In the genomic region with DNA sequence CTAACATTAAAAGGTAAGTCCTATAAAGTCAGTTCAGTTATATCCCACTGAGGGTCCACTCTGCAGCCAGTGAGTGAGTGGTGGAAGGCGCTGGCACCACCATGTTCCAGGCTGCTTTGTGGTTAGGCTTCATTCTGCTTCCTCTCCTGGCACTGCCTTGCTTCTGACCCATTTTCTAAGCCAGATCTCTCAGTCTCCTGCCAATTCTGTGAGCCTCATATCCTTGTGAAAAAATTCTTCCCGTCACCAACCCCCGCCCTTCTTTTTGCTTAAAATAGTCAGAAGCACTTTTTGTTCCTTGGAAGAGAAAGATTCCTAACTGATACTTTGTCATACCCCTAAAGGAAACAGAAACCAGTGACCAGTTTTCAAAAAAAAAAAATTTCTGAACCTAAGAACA, we compare ENCODE assay signal across 13 cellular contexts.
DNase-seq lines count a peak whose midpoint lies in the region; ATAC-seq, FAIRE-seq and TF ChIP-seq lines count a peak whose summit lies in the region.
"Had no signal": no experiment of that assay in that cellular context is flagged by ENCODE, and none has a peak within 500 bp of the region (broad histone marks: within the 10 kb centered on the region; RNA-seq: fewer than 3 reads in every experiment).

No MANE protein-coding gene starts in this region.

- H3K36me3 Mint-ChIP-seq in astrocyte (ENCODE audit: low read depth, unreplicated experiment) (no peaks in the 10 kb centered on the region), mesothelial cell of epicardium (no peaks in the 10 kb centered on the region)
- H3K36me3 Mint-ChIP-seq: activated naive CD4-positive, alpha-beta T cell treated with anti-CD3 and anti-CD28 coated beads, Interleukin-2, amount 50 U/mL, for 24 hours had no signal

- H3K4me3 Mint-ChIP-seq in astrocyte (ENCODE audit: unreplicated experiment) (no peak overlapping the region), mesothelial cell of epicardium (no peak overlapping the region)
- H3K4me3 Mint-ChIP-seq: activated naive CD4-positive, alpha-beta T cell treated with anti-CD3 and anti-CD28 coated beads, Interleukin-2, amount 50 U/mL, for 24 hours had no signal

- H3K9me3 ChIP-seq in astrocyte (ENCODE audit: insufficient read depth, low read depth, low read length) (no peaks in the 10 kb centered on the region), tibial artery (no peaks in the 10 kb centered on the region)
- H3K9me3 ChIP-seq: tibial nerve had no signal

- H3K79me2 ChIP-seq in astrocyte (ENCODE audit: insufficient read depth, low read length), result no peaks in the 10 kb centered on the region

- intact Hi-C loops in tibial artery (cut with DNase I; ENCODE audit: low total_unique reads), result loop anchor here (10.0 kb wide), 1 partner anchor 140 kb away; the partner anchor contains the start of gene NCK2

- H3K27ac ChIP-seq in astrocyte (ENCODE audit: low read depth, low read length) (no peak overlapping the region), tibial artery (peak overlapping the region; percentile 69 to 76)

- DNase-seq in astrocyte (ENCODE audit: low read depth), result no peak
- peak; percentile 67 for DNase-seq in fibroblast of pulmonary artery (ENCODE audit: low read depth)
- peak; percentile 42 for DNase-seq in mucosa of gallbladder (ENCODE audit: low spot score)
- peak; percentile 60 to 85 for DNase-seq in tibial artery
- DNase-seq in activated CD4-positive, CD25-positive, alpha-beta regulatory T cell treated with anti-CD3 and anti-CD28 coated beads, Interleukin-2, amount 50 U/mL, for 72 hours, result no peak
- DNase-seq in mesothelial cell of epicardium (ENCODE audit: low spot score in 2 of 2, unreplicated experiment in 2 of 2), result no peak
- DNase-seq in glomerular visceral epithelial cell (ENCODE audit: extremely low spot score), result no peak
- DNase-seq: effector memory CD4-positive, alpha-beta T cell; IMR-90; SHP77 treated with DMSO at 0.1 percent for 48 hours had no signal

- H3K4me1 ChIP-seq in astrocyte (ENCODE audit: insufficient read depth, low read length) (no peaks in the 10 kb centered on the region), tibial artery (peaks cover 0 to 32% (median 14%) of the 10 kb centered on the region in 4 donors)

- H3K27ac Mint-ChIP-seq in astrocyte (ENCODE audit: unreplicated experiment) (peak overlapping the region; percentile 2), mesothelial cell of epicardium (no peak overlapping the region)
- H3K27ac Mint-ChIP-seq: activated naive CD4-positive, alpha-beta T cell treated with anti-CD3 and anti-CD28 coated beads, Interleukin-2, amount 50 U/mL, for 24 hours had no signal

- no peak overlapping the region for H3K4me2 ChIP-seq in astrocyte (ENCODE audit: low read length)

- no peak for ATAC-seq in GM21576 (IDR thresholded peaks at IDR 0.05; ENCODE audit: unreplicated experiment)

- no peak overlapping the region for H3K4me3 ChIP-seq in astrocyte (ENCODE audit: insufficient read depth, low read depth, low read length)
- H3K4me3 ChIP-seq in fibroblast of pulmonary artery (replicated peaks; ENCODE audit: low read depth, low read length), result no peak overlapping the region
- H3K4me3 ChIP-seq in tibial artery, result peak overlapping the region in 1 of 2 donors; percentile 17
- H3K4me3 ChIP-seq: tibial nerve had no signal

- H3K27me3 ChIP-seq in astrocyte (ENCODE audit: insufficient read depth, low read length) (peaks cover 2% of the 10 kb centered on the region), tibial artery (no peaks in the 10 kb centered on the region)
- H3K27me3 ChIP-seq: tibial nerve had no signal

- no peak overlapping the region for H3K9ac ChIP-seq in astrocyte (ENCODE audit: low read length)

- H4K20me1 ChIP-seq in astrocyte (ENCODE audit: insufficient read depth, low read length), result no peaks in the 10 kb centered on the region

- H2AFZ ChIP-seq in astrocyte (ENCODE audit: low read depth, low read length), result no peak overlapping the region

- no peak for FAIRE-seq in astrocyte (lab: Jason Lieb, UNC)

- H3K27me3 Mint-ChIP-seq in astrocyte (ENCODE audit: low read depth, unreplicated experiment), result no peaks in the 10 kb centered on the region
- no peaks in the 10 kb centered on the region for H3K27me3 Mint-ChIP-seq in mesothelial cell of epicardium (ENCODE audit: low read depth)
- H3K27me3 Mint-ChIP-seq: activated naive CD4-positive, alpha-beta T cell treated with anti-CD3 and anti-CD28 coated beads, Interleukin-2, amount 50 U/mL, for 24 hours had no signal

- H3K36me3 ChIP-seq in astrocyte (ENCODE audit: insufficient read depth, low read length) (no peaks in the 10 kb centered on the region), tibial artery (no peaks in the 10 kb centered on the region)
- H3K36me3 ChIP-seq: tibial nerve had no signal

- TF ChIP-seq CTCF in astrocyte (IDR thresholded peaks at IDR 0.05; ENCODE audit: insufficient read depth, low read depth, low read length), result no peak
- TF ChIP-seq CTCF in fibroblast of pulmonary artery (IDR thresholded peaks at IDR 0.05; ENCODE audit: low read length, missing control alignments), result no peak
- TF ChIP-seq CTCF in tibial artery (IDR thresholded peaks at IDR 0.05), result no peak
- TF ChIP-seq CTCF in mesothelial cell of epicardium (IDR thresholded peaks at IDR 0.05; ENCODE audit: unreplicated experiment), result no peak

- peaks cover 10% of the 10 kb centered on the region for H3K4me1 Mint-ChIP-seq in astrocyte (ENCODE audit: low read depth, unreplicated experiment)
- peaks cover 8% of the 10 kb centered on the region for H3K4me1 Mint-ChIP-seq in mesothelial cell of epicardium
- H3K4me1 Mint-ChIP-seq: activated naive CD4-positive, alpha-beta T cell treated with anti-CD3 and anti-CD28 coated beads, Interleukin-2, amount 50 U/mL, for 24 hours had no signal

- H3K9me3 Mint-ChIP-seq in astrocyte (ENCODE audit: unreplicated experiment) (no peaks in the 10 kb centered on the region), mesothelial cell of epicardium (no peaks in the 10 kb centered on the region)
- H3K9me3 Mint-ChIP-seq: activated naive CD4-positive, alpha-beta T cell treated with anti-CD3 and anti-CD28 coated beads, Interleukin-2, amount 50 U/mL, for 24 hours had no signal

Comparison
In these comparisons a context has a peak if more than half of its experiments do, and no peak if none do; other contexts are left out.
1. DNase-seq: peak in fibroblast of pulmonary artery (single experiment), mucosa of gallbladder (single experiment) and tibial artery (2 of 2); none in astrocyte (single experiment), activated CD4-positive, CD25-positive, alpha-beta regulatory T cell treated with anti-CD3 and anti-CD28 coated beads, Interleukin-2, amount 50 U/mL, for 72 hours (single experiment), mesothelial cell of epicardium (0 of 2) and glomerular visceral epithelial cell (single experiment).